9 cellular contexts compared by ENCODE assay signal in the genomic region with DNA sequence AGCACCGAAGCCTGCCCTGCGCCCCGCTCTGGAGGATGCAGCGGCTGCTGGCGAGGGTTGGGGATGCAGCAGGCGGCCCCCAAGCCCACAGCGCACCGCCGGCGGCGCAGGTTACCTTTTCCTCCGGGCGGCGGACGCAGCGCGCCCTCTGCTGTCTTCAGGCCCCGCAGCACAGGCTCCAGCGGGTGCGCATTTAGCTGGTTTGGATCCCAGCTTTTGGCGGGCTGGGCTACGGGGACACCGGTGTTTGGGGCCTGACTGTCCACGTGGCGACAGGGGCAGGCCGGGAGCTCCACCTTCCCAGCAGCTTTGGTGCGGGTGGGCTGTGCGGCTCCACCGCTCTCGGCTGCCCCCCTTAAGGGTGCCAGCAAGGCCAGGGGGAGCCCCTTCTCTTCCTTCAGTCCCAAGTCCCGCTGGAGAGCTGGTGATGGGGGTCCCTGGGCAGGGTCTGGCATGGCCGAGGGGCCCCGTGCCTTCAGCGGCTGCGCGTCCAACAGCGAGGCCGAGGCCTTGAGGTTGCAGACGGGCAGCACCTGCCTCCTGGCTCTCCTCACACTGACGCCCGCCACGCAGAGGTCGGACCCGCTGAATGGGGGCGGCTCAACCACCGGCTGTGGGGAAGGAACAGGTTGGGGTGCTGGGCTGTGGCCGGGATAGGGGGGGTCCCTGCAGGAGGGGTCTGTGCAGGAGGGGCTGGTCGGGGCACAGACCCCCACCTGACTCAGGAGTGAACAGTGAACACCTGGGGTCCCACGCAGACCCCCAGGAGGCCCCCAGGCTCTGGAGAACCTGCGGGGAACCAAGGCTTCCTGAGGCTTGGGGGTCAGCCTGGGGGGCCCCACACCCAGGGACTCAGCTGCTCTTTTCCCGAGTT. TPM values are rescaled to one million over a fixed set of nuclear protein-coding genes. Genes with fewer than 3 reads are reported as not detected.
A peak's percentile ranks its signal among the peaks of the same experiment; 100 is the strongest.
DNase-seq lines count a peak whose midpoint lies in the region; ATAC-seq and TF ChIP-seq lines count a peak whose summit lies in the region.
"Had no signal": no experiment of that assay in that cellular context is flagged by ENCODE, and none has a peak within 500 bp of the region (broad histone marks: within the 10 kb centered on the region; RNA-seq: fewer than 3 reads in every experiment).

No MANE protein-coding gene starts in this region.

- H3K27ac ChIP-seq in DOHH2 (ENCODE audit: low read depth, low read length), result no peak overlapping the region
- H3K27ac ChIP-seq in Panc1 (ENCODE audit: low read length), result no peak overlapping the region

- TF ChIP-seq CTCF in DOHH2 (IDR thresholded peaks at IDR 0.05; ENCODE audit: low read depth, low read length, poor library complexity, severe bottlenecking) (peak; percentile 92), Panc1 (IDR thresholded peaks at IDR 0.05) (peak; percentile 96), fibroblast of mammary gland (conservative IDR thresholded peaks at IDR 0.05; ENCODE audit: control insufficient read depth, insufficient read depth, low read depth, low read length) (peak; percentile 63), nephron (IDR thresholded peaks at IDR 0.05; ENCODE audit: unreplicated experiment in 3 of 3) (peak; percentile 91 to 93 (median 91))

- no peaks in the 10 kb centered on the region for H3K36me3 Mint-ChIP-seq in activated T-cell treated with anti-CD3 and anti-CD28 coated beads, Interleukin-2, amount 50 U/mL, for 72 hours (ENCODE audit: insufficient read depth in 2 of 2)
- H3K36me3 Mint-ChIP-seq in nephron (ENCODE audit: low read depth), result no peaks in the 10 kb centered on the region

- no peaks in the 10 kb centered on the region for H3F3A ChIP-seq in DOHH2 (ENCODE audit: control insufficient read depth, insufficient read depth)

- intact Hi-C loops in Panc1 (cut with micrococcal nuclease; ENCODE audit: unreplicated experiment), result no loop called here

- peak overlapping the region; percentile 28; the same call in 1 of the 2 replicates for H3K4me3 ChIP-seq in DOHH2 (ENCODE audit: low read length)
- H3K4me3 ChIP-seq in Panc1 (ENCODE audit: low read depth in 2 of 2, low read length in 2 of 2), result peak overlapping the region; percentile 18 to 24; a peak in 3 of 4 replicates
- no peak overlapping the region for H3K4me3 ChIP-seq in fibroblast of mammary gland (ENCODE audit: control insufficient read depth, low read depth, low read length)

- peaks cover 26% of the 10 kb centered on the region for H3K4me1 Mint-ChIP-seq in activated T-cell treated with anti-CD3 and anti-CD28 coated beads, Interleukin-2, amount 50 U/mL, for 72 hours (ENCODE audit: low read depth)
- no peaks in the 10 kb centered on the region for H3K4me1 Mint-ChIP-seq in nephron

- H3K9me3 Mint-ChIP-seq in activated T-cell treated with anti-CD3 and anti-CD28 coated beads, Interleukin-2, amount 50 U/mL, for 72 hours, result no peaks in the 10 kb centered on the region
- no peaks in the 10 kb centered on the region for H3K9me3 Mint-ChIP-seq in nephron
- H3K9me3 Mint-ChIP-seq: dendritic cell treated with granulocyte-macrophage colony-stimulating factor and Interleukin-4, amounts not matched to agents 40 ng/mL and 50 ng/mL, for 4 days had no signal

- H3K27ac Mint-ChIP-seq in activated T-cell treated with anti-CD3 and anti-CD28 coated beads, Interleukin-2, amount 50 U/mL, for 72 hours, result no peak overlapping the region
- no peak overlapping the region for H3K27ac Mint-ChIP-seq in nephron
- H3K27ac Mint-ChIP-seq: dendritic cell treated with granulocyte-macrophage colony-stimulating factor and Interleukin-4, amounts not matched to agents 40 ng/mL and 50 ng/mL, for 4 days had no signal

- BruUV-seq in Panc1 (replicated peaks; lab: Mats Ljungman, UMichigan), result no TSS peak

- H3K27me3 ChIP-seq in DOHH2 (ENCODE audit: control insufficient read depth, low read length), result peaks cover 11% of the 10 kb centered on the region; the same call in 1 of the 2 replicates
- H3K27me3 ChIP-seq in Panc1 (ENCODE audit: control insufficient read depth, insufficient read depth, low read length), result no peaks in the 10 kb centered on the region

- CTCF ChIA-PET in Panc1 (lab: Charles Lee), result interaction anchor here (0.6 to 2.6 kb wide), 10 partner anchors 36 to 230 kb away, joined by 3 to 16 read pairs (median 3); no protein-coding TSS in a partner anchor

- DNase-seq in HS-27A (ENCODE audit: low read depth), result peak; percentile 15
- DNase-seq in Panc1 (ENCODE audit: low read depth, low spot score), result no peak
- DNase-seq in activated T-cell treated with anti-CD3 and anti-CD28 coated beads, Interleukin-2, amount 50 U/mL, for 72 hours, result peak; percentile 90 to 93
- DNase-seq in fibroblast of mammary gland (ENCODE audit: low read depth), result peak; percentile 54
- peak; percentile 55 to 81 (median 75) for DNase-seq in stimulated activated naive CD4-positive, alpha-beta T cell (lab: John Stamatoyannopoulos, UW)

- H4K20me1 ChIP-seq in DOHH2 (ENCODE audit: control insufficient read depth, insufficient read depth, low read depth, low read length), result no peaks in the 10 kb centered on the region

- H3K4me3 Mint-ChIP-seq in activated T-cell treated with anti-CD3 and anti-CD28 coated beads, Interleukin-2, amount 50 U/mL, for 72 hours, result no peak overlapping the region
- no peak overlapping the region for H3K4me3 Mint-ChIP-seq in nephron
- H3K4me3 Mint-ChIP-seq: dendritic cell treated with granulocyte-macrophage colony-stimulating factor and Interleukin-4, amounts not matched to agents 40 ng/mL and 50 ng/mL, for 4 days had no signal

- H3K79me2 ChIP-seq in DOHH2 (ENCODE audit: control insufficient read depth, low read length), result no peaks in the 10 kb centered on the region

- POLR2A ChIA-PET in Panc1 (lab: Charles Lee), result interaction anchor here (0.6 kb wide), 1 partner anchor 208 kb away, joined by 3 read pairs; no protein-coding TSS in a partner anchor

- H3K27me3 Mint-ChIP-seq in activated T-cell treated with anti-CD3 and anti-CD28 coated beads, Interleukin-2, amount 50 U/mL, for 72 hours (ENCODE audit: low read depth), result peaks cover 4% of the 10 kb centered on the region
- peaks cover 35% of the 10 kb centered on the region for H3K27me3 Mint-ChIP-seq in nephron (ENCODE audit: low read depth)

- no peaks in the 10 kb centered on the region for H3K9me2 ChIP-seq in DOHH2 (replicated peaks; ENCODE audit: control insufficient read depth, low read length)

- peak; percentile 85 for ATAC-seq in Panc1
- ATAC-seq in activated T-cell treated with anti-CD3 and anti-CD28 coated beads, Interleukin-2, amount 50 U/mL, for 72 hours (replicated peaks in 1 of 2), result peak; percentile 96 to 97
- no peak for ATAC-seq in GM21576 (IDR thresholded peaks at IDR 0.05; ENCODE audit: unreplicated experiment)

- H3K4me1 ChIP-seq in DOHH2 (ENCODE audit: control insufficient read depth, low read length), result peaks cover 12% of the 10 kb centered on the region
- H3K4me1 ChIP-seq in Panc1 (ENCODE audit: control insufficient read depth, insufficient read depth, low read length), result peaks cover 9% of the 10 kb centered on the region

- no peaks in the 10 kb centered on the region for H3K9me3 ChIP-seq in DOHH2 (ENCODE audit: control insufficient read depth, insufficient read depth, low read length)
- no peaks in the 10 kb centered on the region for H3K9me3 ChIP-seq in Panc1 (ENCODE audit: control insufficient read depth, insufficient read depth, low read depth, low read length)

- H3K36me3 ChIP-seq in DOHH2 (ENCODE audit: control insufficient read depth, low read length), result no peaks in the 10 kb centered on the region
- H3K36me3 ChIP-seq in Panc1 (ENCODE audit: control insufficient read depth, insufficient read depth, low read length), result no peaks in the 10 kb centered on the region

- peak overlapping the region; percentile 50 for H3K4me2 ChIP-seq in DOHH2 (ENCODE audit: low read length)

- in situ Hi-C loops in Panc1 (cut with HindIII; ENCODE audit: low pct_unique_long_range_greater_than_20kb, low sequenced_read_pairs), result no loop called here

RNA-seq across cellular contexts. Expression of gene IL17REL, which starts 18.0 kb away (rescaled TPM):
- total RNA-seq in Panc1 (2021; ENCODE audit: unreplicated experiment), result 0.82 TPM
- polyA plus RNA-seq in Panc1 (2012; ENCODE audit: insufficient read length), result 1.3 TPM
- 1 to 10 TPM in 1 of 2 donors, under 1 TPM in 1; 0.36 to 1.1 TPM for total RNA-seq in activated T-cell treated with anti-CD3 and anti-CD28 coated beads, Interleukin-2, amount 50 U/mL, for 72 hours

RNA-seq across cellular contexts. Expression of gene TTLL8, which starts 27.5 kb away (rescaled TPM):
- total RNA-seq in Panc1 (2021; ENCODE audit: unreplicated experiment), result not detected
- not detected for polyA plus RNA-seq in Panc1 (2012; ENCODE audit: insufficient read length)
- total RNA-seq in activated T-cell treated with anti-CD3 and anti-CD28 coated beads, Interleukin-2, amount 50 U/mL, for 72 hours, result not detected

RNA-seq across cellular contexts. Expression of gene MLC1, which starts 54.7 kb away (rescaled TPM):
- not detected for total RNA-seq in Panc1 (2021; ENCODE audit: unreplicated experiment)
- polyA plus RNA-seq in Panc1 (2012; ENCODE audit: insufficient read length), result not detected
- total RNA-seq in activated T-cell treated with anti-CD3 and anti-CD28 coated beads, Interleukin-2, amount 50 U/mL, for 72 hours, result under 1 TPM in 1 of 2 donors, not detected in 1; 0.17 TPM

RNA-seq across cellular contexts. Expression of gene MOV10L1, which starts 59.3 kb away (rescaled TPM):
- 0.10 TPM for total RNA-seq in Panc1 (2021; ENCODE audit: unreplicated experiment)
- not detected for polyA plus RNA-seq in Panc1 (2012; ENCODE audit: insufficient read length)
- total RNA-seq in activated T-cell treated with anti-CD3 and anti-CD28 coated beads, Interleukin-2, amount 50 U/mL, for 72 hours, result under 1 TPM; 0.25 to 0.36 TPM
